In the genomic region with DNA sequence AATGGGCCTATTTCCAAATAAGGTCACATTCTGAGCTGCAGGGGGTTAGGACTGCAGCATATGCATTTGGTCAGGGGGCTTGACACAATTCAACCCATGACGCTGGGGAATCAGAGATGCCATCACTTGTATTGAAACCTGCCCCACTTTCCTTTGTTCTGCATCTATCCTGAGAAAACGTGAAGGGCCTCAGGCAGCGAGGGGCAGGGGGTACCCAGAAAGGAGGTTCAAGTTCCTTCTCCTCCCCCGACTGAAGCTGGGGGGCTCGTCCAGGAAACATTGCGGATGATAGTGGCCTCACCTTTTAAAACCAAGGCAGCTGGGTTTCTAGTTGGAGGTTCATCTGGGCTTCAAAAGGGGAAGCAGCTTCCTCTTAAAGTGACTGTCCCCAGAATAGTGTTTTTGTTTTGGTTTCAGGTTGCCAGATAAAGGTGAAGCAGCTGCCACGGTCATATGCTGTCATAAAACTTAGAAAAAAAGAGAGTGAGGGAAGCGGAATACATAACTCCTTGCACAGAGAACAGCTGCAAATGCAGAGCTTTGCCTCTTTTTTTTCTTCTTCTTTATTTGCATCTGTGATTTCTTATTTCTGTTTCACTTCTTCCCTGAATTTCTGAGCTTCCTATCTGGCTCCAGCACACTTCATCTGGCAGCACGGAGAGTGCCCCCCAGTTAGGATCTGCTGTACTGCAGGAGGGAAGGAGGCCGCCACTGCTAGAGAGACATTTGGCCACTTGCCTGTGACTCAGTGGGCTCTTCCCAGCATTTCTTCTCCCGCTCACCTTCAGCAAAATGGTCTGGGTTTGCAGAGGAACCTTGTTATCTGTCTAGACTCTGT, we compare ENCODE assay signal across 13 cellular contexts.
DNase-seq lines count a peak whose midpoint lies in the region; ATAC-seq lines count a peak whose summit lies in the region.
"Had no signal": no experiment of that assay in that cellular context is flagged by ENCODE, and none has a peak within 500 bp of the region (broad histone marks: within the 10 kb centered on the region; RNA-seq: fewer than 3 reads in every experiment).

No MANE protein-coding gene starts in this region.

- no peaks in the 10 kb centered on the region for H3K9me3 Mint-ChIP-seq in activated CD8-positive, alpha-beta T cell treated with anti-CD3 and anti-CD28 coated beads, Interleukin-2, amount 10 ng/mL, durations not matched to agents 7 days and 5 days (ENCODE audit: insufficient read depth)
- H3K9me3 Mint-ChIP-seq: activated naive CD4-positive, alpha-beta T cell treated with anti-CD3 and anti-CD28 coated beads, Interleukin-2, amount 50 U/mL, for 24 hours had no signal

- H3K27ac Mint-ChIP-seq in activated CD8-positive, alpha-beta T cell treated with anti-CD3 and anti-CD28 coated beads, Interleukin-2, amount 10 ng/mL, durations not matched to agents 7 days and 5 days = no peak overlapping the region
- H3K27ac Mint-ChIP-seq: activated naive CD4-positive, alpha-beta T cell treated with anti-CD3 and anti-CD28 coated beads, Interleukin-2, amount 50 U/mL, for 24 hours had no signal

- H3K36me3 Mint-ChIP-seq in activated CD8-positive, alpha-beta T cell treated with anti-CD3 and anti-CD28 coated beads, Interleukin-2, amount 10 ng/mL, durations not matched to agents 7 days and 5 days (ENCODE audit: low read depth) = no peaks in the 10 kb centered on the region
- H3K36me3 Mint-ChIP-seq: activated naive CD4-positive, alpha-beta T cell treated with anti-CD3 and anti-CD28 coated beads, Interleukin-2, amount 50 U/mL, for 24 hours had no signal

- peaks cover 8% of the 10 kb centered on the region for H3K4me1 Mint-ChIP-seq in activated CD8-positive, alpha-beta T cell treated with anti-CD3 and anti-CD28 coated beads, Interleukin-2, amount 10 ng/mL, durations not matched to agents 7 days and 5 days (ENCODE audit: low read depth)
- H3K4me1 Mint-ChIP-seq: activated naive CD4-positive, alpha-beta T cell treated with anti-CD3 and anti-CD28 coated beads, Interleukin-2, amount 50 U/mL, for 24 hours had no signal

- peak; percentile 26 for DNase-seq in islet precursor cell
- no peak for DNase-seq in stimulated activated CD4-positive, alpha-beta T cell treated with anti-CD3 and anti-CD28 coated beads, Interleukin-15, amount 100 ng/mL, for 24 hours
- no peak for DNase-seq in SK-N-DZ (ENCODE audit: low spot score)
- no peak for DNase-seq in activated gamma-delta T cell treated with Interleukin-2 at 50 U/mL for 16 hours
- DNase-seq in activated CD8-positive, alpha-beta T cell treated with anti-CD3 and anti-CD28 coated beads, Interleukin-2, amount 10 ng/mL, durations not matched to agents 7 days and 5 days = no peak
- DNase-seq: effector CD4-positive, alpha-beta T cell; H7; MG63; uterus had no signal

- ATAC-seq in GM18519 (IDR thresholded peaks at IDR 0.05; ENCODE audit: low FRiP score, unreplicated experiment) = peak; percentile 88
- ATAC-seq in GM21526 (IDR thresholded peaks at IDR 0.05; ENCODE audit: low FRiP score, unreplicated experiment) = peak; percentile 92
- ATAC-seq in HG03159 (IDR thresholded peaks at IDR 0.05; ENCODE audit: unreplicated experiment) = peak; percentile 80
- no peak for ATAC-seq in activated CD8-positive, alpha-beta T cell treated with anti-CD3 and anti-CD28 coated beads, Interleukin-2, amount 10 ng/mL, durations not matched to agents 7 days and 5 days

- H3K4me3 Mint-ChIP-seq in activated CD8-positive, alpha-beta T cell treated with anti-CD3 and anti-CD28 coated beads, Interleukin-2, amount 10 ng/mL, durations not matched to agents 7 days and 5 days = no peak overlapping the region
- H3K4me3 Mint-ChIP-seq: activated naive CD4-positive, alpha-beta T cell treated with anti-CD3 and anti-CD28 coated beads, Interleukin-2, amount 50 U/mL, for 24 hours had no signal

- CTCF ChIA-PET in activated CD8-positive, alpha-beta T cell treated with anti-CD3 and anti-CD28 coated beads, Interleukin-2, amount 10 ng/mL, durations not matched to agents 7 days and 5 days (lab: Charles Lee) = no interaction called here

- POLR2A ChIA-PET in activated CD8-positive, alpha-beta T cell treated with anti-CD3 and anti-CD28 coated beads, Interleukin-2, amount 10 ng/mL, durations not matched to agents 7 days and 5 days (lab: Charles Lee) = no interaction called here

- H3K27me3 Mint-ChIP-seq in activated CD8-positive, alpha-beta T cell treated with anti-CD3 and anti-CD28 coated beads, Interleukin-2, amount 10 ng/mL, durations not matched to agents 7 days and 5 days (ENCODE audit: low read depth) = no peaks in the 10 kb centered on the region
